In the genomic region with DNA sequence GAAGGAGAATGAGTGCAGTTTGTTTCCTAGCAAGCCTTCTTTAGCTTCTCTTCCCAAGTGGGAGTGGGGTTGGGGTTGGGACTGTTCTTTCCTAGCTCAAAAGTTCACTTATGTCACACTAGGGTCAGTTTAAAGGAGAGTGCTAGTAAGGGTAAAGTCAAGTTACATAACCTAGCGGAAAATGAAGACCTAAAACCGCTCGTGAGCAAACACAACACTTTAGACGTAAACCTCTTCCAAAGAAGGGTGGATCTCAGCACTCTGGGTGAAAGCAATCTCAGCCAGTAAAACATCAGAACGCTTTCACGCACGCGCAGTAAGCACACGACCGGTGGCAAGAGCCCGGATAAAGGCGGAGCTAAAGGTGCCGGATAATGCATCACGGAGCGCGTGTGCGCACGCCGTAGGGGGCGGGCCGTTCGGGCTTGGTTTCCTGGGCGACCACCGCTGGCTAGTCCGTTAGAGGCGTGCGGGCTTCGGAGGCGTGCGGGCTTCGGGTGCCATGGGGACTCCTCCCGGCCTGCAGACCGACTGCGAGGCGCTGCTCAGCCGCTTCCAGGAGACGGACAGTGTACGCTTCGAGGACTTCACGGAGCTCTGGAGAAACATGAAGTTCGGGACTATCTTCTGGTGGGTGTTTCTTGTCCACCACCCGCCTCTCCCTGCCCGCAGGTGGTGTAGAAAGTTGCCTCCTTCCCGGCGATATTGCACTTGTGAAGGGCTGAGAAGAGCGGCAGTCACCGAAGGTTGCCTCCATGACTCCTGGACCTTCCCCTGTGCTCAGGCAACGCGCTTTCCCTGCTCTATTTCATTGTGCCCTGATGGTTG, we compare ENCODE assay signal across 8 cellular contexts. TPM values are rescaled to one million over a fixed set of nuclear protein-coding genes. Genes with fewer than 3 reads are reported as not detected.
DNase-seq lines count a peak whose midpoint lies in the region; ATAC-seq and TF ChIP-seq lines count a peak whose summit lies in the region.

A gene with protein sequence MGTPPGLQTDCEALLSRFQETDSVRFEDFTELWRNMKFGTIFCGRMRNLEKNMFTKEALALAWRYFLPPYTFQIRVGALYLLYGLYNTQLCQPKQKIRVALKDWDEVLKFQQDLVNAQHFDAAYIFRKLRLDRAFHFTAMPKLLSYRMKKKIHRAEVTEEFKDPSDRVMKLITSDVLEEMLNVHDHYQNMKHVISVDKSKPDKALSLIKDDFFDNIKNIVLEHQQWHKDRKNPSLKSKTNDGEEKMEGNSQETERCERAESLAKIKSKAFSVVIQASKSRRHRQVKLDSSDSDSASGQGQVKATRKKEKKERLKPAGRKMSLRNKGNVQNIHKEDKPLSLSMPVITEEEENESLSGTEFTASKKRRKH (plus strand): TSS at position 462 of the 828 bp plus-strand sequence. CDS start 41 bp downstream, at position 503.

- H4K20me1 ChIP-seq in SK-N-SH (ENCODE audit: insufficient read depth), result no peaks in the 10 kb centered on the region

- H3K9me2 ChIP-seq in SK-N-SH, result no peaks in the 10 kb centered on the region

- no peaks in the 10 kb centered on the region for H3F3A ChIP-seq in SK-N-SH (replicated peaks; ENCODE audit: insufficient read depth)

- H3K36me3 ChIP-seq in SK-N-SH (replicated peaks in 1 of 2; ENCODE audit: control insufficient read depth in 1 of 2, insufficient read depth in 2 of 2, low read length in 1 of 2), result peaks cover 0 to 2% of the 10 kb centered on the region in 2 experiments

- H3K4me2 ChIP-seq in SK-N-SH, result peak within 1 kb of the TSS; percentile 78

- H3K27ac Mint-ChIP-seq in activated naive CD4-positive, alpha-beta T cell treated with anti-CD3 and anti-CD28 coated beads, Interleukin-2, amount 50 U/mL, for 72 hours, result peak within 1 kb of the TSS; percentile 96 to 100

- no peak for TF ChIP-seq EP300 in SK-N-SH (IDR thresholded peaks at IDR 0.05; ENCODE audit: borderline replicate concordance in 1 of 2, low read depth in 1 of 2, low read length in 1 of 2)

- peak; percentile 99 for DNase-seq in GM10248 (ENCODE audit: extremely low spot score)
- peak; percentile 99 for DNase-seq in NCI-H1092 (lab: John Stamatoyannopoulos, UW)
- DNase-seq in SK-N-SH, result peak; percentile 97
- peak; percentile 95 for DNase-seq in activated naive CD4-positive, alpha-beta T cell treated with anti-CD3 and anti-CD28 coated beads, Interleukin-2, amount 50 U/mL, for 72 hours (ENCODE audit: low spot score in 2 of 2)
- DNase-seq in globus pallidus (ENCODE audit: low spot score), result peak; percentile 97
- DNase-seq in non-pigmented ciliary epithelial cell (ENCODE audit: low read depth), result peak; percentile 90
- DNase-seq in superior temporal gyrus (ENCODE audit: extremely low spot score), result peak; percentile 99

- no peaks in the 10 kb centered on the region for H3K9me3 Mint-ChIP-seq in activated naive CD4-positive, alpha-beta T cell treated with anti-CD3 and anti-CD28 coated beads, Interleukin-2, amount 50 U/mL, for 72 hours

- peak within 1 kb of the TSS; percentile 81 to 84 for H3K4me3 ChIP-seq in SK-N-SH (ENCODE audit: low read depth in 2 of 2, low read length in 1 of 2)

- peaks cover 12 to 15% of the 10 kb centered on the region in 2 experiments; a peak in 3 of 4 replicates for H3K4me1 ChIP-seq in SK-N-SH (ENCODE audit: control insufficient read depth in 1 of 2, insufficient read depth in 2 of 2, low read depth in 1 of 2, low read length in 1 of 2)

- no peak for TF ChIP-seq RAD21 in SK-N-SH (IDR thresholded peaks at IDR 0.05; ENCODE audit: low read length)

- H3K9ac ChIP-seq in SK-N-SH, result peak within 1 kb of the TSS; percentile 90

- no peaks in the 10 kb centered on the region for H3K9me3 ChIP-seq in SK-N-SH

- ATAC-seq in HG02610 (IDR thresholded peaks at IDR 0.05; ENCODE audit: unreplicated experiment), result peak; percentile 99
- ATAC-seq in activated naive CD4-positive, alpha-beta T cell treated with anti-CD3 and anti-CD28 coated beads, Interleukin-2, amount 50 U/mL, for 72 hours, result peak; percentile 94 to 100

- POLR2A ChIA-PET in GM10248 (lab: Yijun Ruan, JAX), result interaction anchor here (0.6 to 1.3 kb wide), 7 partner anchors 9 to 1677 kb away, joined by 3 to 9 read pairs (median 3); no protein-coding TSS in a partner anchor
- POLR2A ChIA-PET in SK-N-SH (lab: Yijun Ruan, JAX), result interaction anchor here (0.6 to 3.1 kb wide), 13 partner anchors 10 to 616 kb away, joined by 3 to 16 read pairs (median 4); partner anchors contain the start of gene HIF1A

- H3K27ac ChIP-seq in SK-N-SH (ENCODE audit: low read depth in 2 of 2, low read length in 1 of 2), result peak within 1 kb of the TSS; percentile 81 to 92

- peak within 1 kb of the TSS; percentile 95 for H2AFZ ChIP-seq in SK-N-SH (ENCODE audit: low read depth)

- CTCF ChIA-PET in GM10248 (lab: Yijun Ruan, JAX), result interaction anchor here (0.9 to 2.5 kb wide), 10 partner anchors 9 to 364 kb away, joined by 3 to 24 read pairs (median 5); no protein-coding TSS in a partner anchor
- CTCF ChIA-PET in SK-N-SH (lab: Yijun Ruan, JAX), result interaction anchor here (1.0 to 2.2 kb wide), 8 partner anchors 9 to 364 kb away, joined by 3 to 16 read pairs (median 4); no protein-coding TSS in a partner anchor

- WGBS in SK-N-SH (ENCODE audit: low lambda C conversion rate), result under 1% methylated on average over 38 of the region's 49 CpGs

- H3K79me2 ChIP-seq in SK-N-SH (ENCODE audit: insufficient read depth), result peaks cover 46% of the 10 kb centered on the region

- peaks cover 15% of the 10 kb centered on the region in 2 donors for H3K36me3 Mint-ChIP-seq in activated naive CD4-positive, alpha-beta T cell treated with anti-CD3 and anti-CD28 coated beads, Interleukin-2, amount 50 U/mL, for 72 hours

- no peaks in the 10 kb centered on the region for H3K27me3 ChIP-seq in SK-N-SH (ENCODE audit: insufficient read depth)

- TF ChIP-seq CTCF in GM10248 (IDR thresholded peaks at IDR 0.05; ENCODE audit: control extremely low read depth, extremely low read depth, low read depth, missing control alignments) (no peak), SK-N-SH (IDR thresholded peaks at IDR 0.05) (no peak)

TF ChIP-seq in SK-N-SH, 30 proteins besides CTCF, POLR2A, EP300 and RAD21 (continues in another document):
- TF ChIP-seq USF1 (IDR thresholded peaks at IDR 0.05; ENCODE audit: borderline replicate concordance, low read depth) (no peak), MXI1 (IDR thresholded peaks at IDR 0.05; ENCODE audit: low read depth, low read length) (peak; percentile 95), TAF1 (IDR thresholded peaks at IDR 0.05; ENCODE audit: borderline replicate concordance, low read depth, low read length) (peak; percentile 62; the same call in 1 of the 2 replicates), GABPA (IDR thresholded peaks at IDR 0.05; ENCODE audit: low read depth) (peak; percentile 68), PBX3 (IDR thresholded peaks at IDR 0.05) (peak; percentile 73), ELF1 (IDR thresholded peaks at IDR 0.05) (no peak), RFX5 (IDR thresholded peaks at IDR 0.05; ENCODE audit: low read length) (no peak), FOSL2 (IDR thresholded peaks at IDR 0.05; ENCODE audit: borderline replicate concordance, low read depth) (no peak), EZH2phosphoT487 (IDR thresholded peaks at IDR 0.05; ENCODE audit: borderline replicate concordance, low read depth) (no peak), NFIC (IDR thresholded peaks at IDR 0.05; ENCODE audit: borderline replicate concordance) (no peak), USF2 (IDR thresholded peaks at IDR 0.05; ENCODE audit: borderline replicate concordance, low read depth, low read length) (no peak; the same call in 1 of the 2 replicates), NRF1 (IDR thresholded peaks at IDR 0.05; ENCODE audit: low read depth, low read length) (peak; percentile 69), POLR2AphosphoS5 (IDR thresholded peaks at IDR 0.05; ENCODE audit: low read depth, low read length) (peak; percentile 91), CHD2 (IDR thresholded peaks at IDR 0.05; ENCODE audit: low read length, partially characterized antibody) (no peak), JUND (IDR thresholded peaks at IDR 0.05) (no peak)
- TF ChIP-seq, protein P1, sequence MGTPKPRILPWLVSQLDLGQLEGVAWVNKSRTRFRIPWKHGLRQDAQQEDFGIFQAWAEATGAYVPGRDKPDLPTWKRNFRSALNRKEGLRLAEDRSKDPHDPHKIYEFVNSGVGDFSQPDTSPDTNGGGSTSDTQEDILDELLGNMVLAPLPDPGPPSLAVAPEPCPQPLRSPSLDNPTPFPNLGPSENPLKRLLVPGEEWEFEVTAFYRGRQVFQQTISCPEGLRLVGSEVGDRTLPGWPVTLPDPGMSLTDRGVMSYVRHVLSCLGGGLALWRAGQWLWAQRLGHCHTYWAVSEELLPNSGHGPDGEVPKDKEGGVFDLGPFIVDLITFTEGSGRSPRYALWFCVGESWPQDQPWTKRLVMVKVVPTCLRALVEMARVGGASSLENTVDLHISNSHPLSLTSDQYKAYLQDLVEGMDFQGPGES (IDR thresholded peaks at IDR 0.05; ENCODE audit: low read depth, low read length), result no peak

RNA-seq across cellular contexts. Expression of the gene that starts here (rescaled TPM):
- 3.4 and 4.6 TPM in 2 replicates for polyA plus RNA-seq in SK-N-SH (2012; rRNA removed)
- 6.0 and 9.5 TPM in 2 replicates for polyA plus RNA-seq in SK-N-SH (2012; cell fraction: cytosol; rRNA removed)
- 1.2 and 2.4 TPM in 2 replicates for polyA plus RNA-seq in SK-N-SH (2012; cell fraction: nucleus; rRNA removed)
- total RNA-seq in activated naive CD4-positive, alpha-beta T cell treated with anti-CD3 and anti-CD28 coated beads, Interleukin-2, amount 50 U/mL, for 72 hours, result 10 to 100 TPM; 10.5 to 11.4 TPM

Comparison
In these comparisons a context has a peak if more than half of its experiments do, and no peak if none do; other contexts are left out.
1. Peak in every context shown above with its lines: DNase-seq, ATAC-seq, H3K4me3 ChIP-seq and H3K27ac ChIP-seq.